In genomic region chr4:30854566-30854965, GRCh38 we compare ENCODE assay signal across 16 cellular contexts.
DNase-seq lines count a peak whose midpoint lies in the region; ATAC-seq lines count a peak whose summit lies in the region.
"Had no signal": no experiment of that assay in that cellular context is flagged by ENCODE, and none has a peak within 500 bp of the region (broad histone marks: within the 10 kb centered on the region; RNA-seq: fewer than 3 reads in every experiment).

No MANE protein-coding gene starts in this region.

- no peak overlapping the region for H3K9ac ChIP-seq in adipocyte (ENCODE audit: low read length)
- H3K9ac ChIP-seq: GM23248, KMS-11 had no signal

- ATAC-seq in HG02973 (IDR thresholded peaks at IDR 0.05; ENCODE audit: unreplicated experiment) (no peak), GM21717 (IDR thresholded peaks at IDR 0.05; ENCODE audit: unreplicated experiment) (no peak)

- H3K4me3 ChIP-seq in adipocyte (ENCODE audit: low read length): peak overlapping the region; percentile 29
- H3K4me3 ChIP-seq: GM23248 had no signal

- DNase-seq in ELR (ENCODE audit: low read depth): peak; percentile 30
- DNase-seq in adipocyte (ENCODE audit: low read depth): no peak
- DNase-seq in iris pigment epithelial cell (ENCODE audit: low read depth): peak; percentile 54
- DNase-seq in stromal cell of bone marrow (ENCODE audit: low read depth): peak; percentile 9
- no peak for DNase-seq in NCI-H1694 treated with DMSO at 0.1 percent for 48 hours (lab: John Stamatoyannopoulos, UW)
- DNase-seq: DMS79 treated with DMSO at 0.1 percent for 48 hours, GDM1, GM23248, HCEC 1CT, NCI-H1417 treated with DMSO at 0.1 percent for 48 hours, NCI-H1930, NCI-H345, NCI-H526 had no signal

- peaks cover 6% of the 10 kb centered on the region for H3K4me1 ChIP-seq in adipocyte (ENCODE audit: control insufficient read depth, insufficient read depth, low read length)

- no peaks in the 10 kb centered on the region for H3K9me3 ChIP-seq in adipocyte (ENCODE audit: control insufficient read depth, low read length)

- no peaks in the 10 kb centered on the region for H3K36me3 ChIP-seq in adipocyte (ENCODE audit: control insufficient read depth, insufficient read depth, low read length, severe bottlenecking)

- no peaks in the 10 kb centered on the region for H3K27me3 ChIP-seq in adipocyte (replicated peaks; ENCODE audit: control insufficient read depth, insufficient read depth, low read length)

Comparison
In these comparisons a context has a peak if more than half of its experiments do, and no peak if none do; other contexts are left out.
1. DNase-seq: peak in ELR (single experiment), iris pigment epithelial cell (single experiment) and stromal cell of bone marrow (single experiment); none in adipocyte (single experiment) and NCI-H1694 treated with DMSO at 0.1 percent for 48 hours (single experiment).